In the genomic region with DNA sequence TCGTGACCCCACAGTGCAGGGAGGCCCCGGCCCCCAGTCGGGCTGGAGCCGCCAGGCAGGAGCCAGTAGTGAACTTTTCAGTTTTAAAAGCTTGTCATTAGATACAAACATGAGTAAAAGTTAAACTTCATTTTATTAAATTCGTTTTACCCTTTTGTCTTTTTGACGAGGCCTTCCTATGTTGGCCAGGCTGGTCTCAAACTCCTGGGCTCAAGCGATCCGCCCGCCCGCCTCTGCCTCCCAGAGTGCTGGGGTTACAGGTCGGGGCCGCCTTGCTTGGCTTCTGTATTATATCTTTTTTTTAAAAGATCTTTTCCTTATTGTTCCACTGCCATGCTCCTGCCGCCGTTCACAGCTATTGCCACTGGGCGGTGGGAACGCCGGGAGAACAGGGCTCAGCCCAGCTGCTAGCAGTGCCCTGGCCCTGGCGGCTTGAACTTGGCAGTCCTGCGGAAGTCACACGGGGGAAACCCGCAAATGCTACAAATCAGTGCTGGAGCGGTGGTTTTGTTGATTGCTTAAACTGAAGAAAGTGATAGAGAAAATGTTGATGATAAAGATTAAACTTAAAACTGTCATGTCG, we compare ENCODE assay signal across 8 cellular contexts. TPM values are rescaled to one million over a fixed set of nuclear protein-coding genes. Genes with fewer than 3 reads are reported as not detected.
A peak's percentile ranks its signal among the peaks of the same experiment; 100 is the strongest.
DNase-seq lines count a peak whose midpoint lies in the region; ATAC-seq, FAIRE-seq and TF ChIP-seq lines count a peak whose summit lies in the region.

No MANE protein-coding gene starts in this region.

- peak overlapping the region; percentile 55 for H4K5ac ChIP-seq in H1 (ENCODE audit: insufficient read length, low read depth, low read length)

- H2BK20ac ChIP-seq in H1 (ENCODE audit: low read length), result no peak overlapping the region

- H3K4ac ChIP-seq in H1 (replicated peaks; ENCODE audit: insufficient read length, low read depth, low read length), result no peak overlapping the region
- peak overlapping the region; percentile 13 to 87 for H3K4ac ChIP-seq in mesenchymal stem cell (ENCODE audit: low read depth in 1 of 2, low read length in 2 of 2)

- H3K9me3 ChIP-seq in H1 (ENCODE audit: insufficient read depth in 2 of 2, low read depth in 1 of 2, low read length in 1 of 2) (no peaks in the 10 kb centered on the region), mesenchymal stem cell (ENCODE audit: control insufficient read depth, low read length) (no peaks in the 10 kb centered on the region)

- H4K91ac ChIP-seq in H1 (replicated peaks; ENCODE audit: insufficient read length, low read length) (no peak overlapping the region), mesenchymal stem cell (ENCODE audit: low read length) (no peak overlapping the region)

- peak overlapping the region; percentile 30 for H3K56ac ChIP-seq in H1 (replicated peaks; ENCODE audit: insufficient read length, low read depth, low read length)

- H3K4me2 ChIP-seq in H1 (ENCODE audit: insufficient read depth in 1 of 2, low read depth in 2 of 2, low read length in 2 of 2) (peak overlapping the region; percentile 40 to 71), mesenchymal stem cell (ENCODE audit: low read length, poor library complexity, severe bottlenecking) (peak overlapping the region; percentile 97)

- H3K27me3 ChIP-seq in H1 (replicated peaks in 1 of 4; ENCODE audit: control insufficient read depth in 3 of 4, extremely low read depth in 1 of 4, insufficient read depth in 3 of 4, low read length in 3 of 4) (peaks cover 0 to 3% (median 0%) of the 10 kb centered on the region in 4 experiments; a peak in 1 of 7 replicates), mesenchymal stem cell (ENCODE audit: control insufficient read depth in 1 of 2, insufficient read depth in 1 of 2, low read length in 2 of 2) (no peaks in the 10 kb centered on the region)

- TF ChIP-seq EP300 in H1 (IDR thresholded peaks at IDR 0.05; ENCODE audit: borderline replicate concordance in 1 of 2, low read depth in 2 of 2, low read length in 2 of 2), result no peak

- H3K14ac ChIP-seq in H1 (ENCODE audit: insufficient read length), result no peak overlapping the region
- no peak overlapping the region for H3K14ac ChIP-seq in mesenchymal stem cell (ENCODE audit: low read length in 2 of 2)

- peak; percentile 47 to 53 for TF ChIP-seq RAD21 in H1 (IDR thresholded peaks at IDR 0.05 in 1 of 2, conservative IDR thresholded peaks at IDR 0.05 in 1 of 2; ENCODE audit: low read depth in 2 of 2, low read length in 2 of 2)

- H3K27ac ChIP-seq in H1 (ENCODE audit: low read depth, low read length) (peak overlapping the region; percentile 99; the same call in 1 of the 2 replicates), mesenchymal stem cell (ENCODE audit: low read length, poor library complexity, severe bottlenecking) (peak overlapping the region; percentile 3)

- peaks cover 22 to 36% of the 10 kb centered on the region in 2 experiments for H3K79me2 ChIP-seq in H1 (ENCODE audit: control insufficient read depth in 1 of 2, insufficient read depth in 2 of 2, low read length in 2 of 2)

- peak overlapping the region; percentile 89 to 98 (median 94) for H3K4me3 ChIP-seq in H1 (ENCODE audit: extremely low read depth in 1 of 4, insufficient read depth in 2 of 4, low read depth in 3 of 4, low read length in 4 of 4)
- peak overlapping the region; percentile 85 to 90 for H3K4me3 ChIP-seq in mesenchymal stem cell (ENCODE audit: insufficient read depth in 1 of 2, low read depth in 1 of 2, low read length in 2 of 2)

- H2AK5ac ChIP-seq in H1 (ENCODE audit: low read depth, low read length) (no peak overlapping the region), mesenchymal stem cell (ENCODE audit: low read length, severe bottlenecking) (no peak overlapping the region)

- peak; percentile 28 to 34 (median 30); a peak in 3 of 4 replicates for TF ChIP-seq CTCF in H1 (IDR thresholded peaks at IDR 0.05; ENCODE audit: control extremely low read depth in 1 of 3, insufficient read depth in 1 of 3, low read depth in 1 of 3, low read length in 3 of 3)

- POLR2A ChIA-PET in H1 (lab: Charles Lee; ENCODE audit: partially characterized antibody), result interaction anchor here (0.5 to 1.9 kb wide), 11 partner anchors 10 to 459 kb away, joined by 3 to 6 read pairs (median 3); partner anchors contain the start of gene RNF4

- H3K23ac ChIP-seq in H1 (ENCODE audit: insufficient read length) (no peak overlapping the region), mesenchymal stem cell (ENCODE audit: low read length in 2 of 2) (no peak overlapping the region)

- H3K9ac ChIP-seq in H1 (replicated peaks in 1 of 4; ENCODE audit: extremely low read depth in 1 of 4, low read depth in 3 of 4, low read length in 3 of 4), result peak overlapping the region in 3 of 4 experiments; percentile 39 to 99 (median 96); a peak in 4 of 7 replicates
- H3K9ac ChIP-seq in mesenchymal stem cell (ENCODE audit: low read length), result peak overlapping the region; percentile 92

- DNase-seq in DMS 273 treated with DMSO at 0.1 percent for 48 hours (lab: John Stamatoyannopoulos, UW) (peak; percentile 1), NCI-H510A treated with DMSO at 0.1 percent for 48 hours (lab: John Stamatoyannopoulos, UW) (peak; percentile 22), H1 (ENCODE audit: low read depth in 1 of 2, low spot score in 2 of 2) (peak in 1 of 2 experiments; percentile 66), mesenchymal stem cell (peak; percentile 85)
- peak; percentile 79 for DNase-seq in activated CD8-positive, alpha-beta memory T cell treated with anti-CD3 and anti-CD28 coated beads for 24 hours
- peak; percentile 24 to 27 for DNase-seq in stimulated activated CD8-positive, alpha-beta memory T cell treated with anti-CD3 and anti-CD28 coated beads, Interleukin-2, amount 100 ng/mL, for 48 hours (ENCODE audit: low read depth in 2 of 2)

- no peak for FAIRE-seq in H1 (lab: Jason Lieb, UNC)

- CTCF ChIA-PET in H1 (lab: Charles Lee; ENCODE audit: partially characterized antibody), result interaction anchor here (0.7 to 2.4 kb wide), 5 partner anchors 14 to 90 kb away, joined by 3 to 9 read pairs (median 3); no protein-coding TSS in a partner anchor

- H2BK12ac ChIP-seq in H1 (ENCODE audit: low read depth, low read length), result no peak overlapping the region
- no peak overlapping the region for H2BK12ac ChIP-seq in mesenchymal stem cell (ENCODE audit: low read length in 2 of 2)

- 11% methylated on average over 23 of the region's 23 CpGs; no CpG with 5 or more reads in 1 of the 2 experiments for WGBS in H1 (ENCODE audit: extremely low coverage in 1 of 2, insufficient coverage in 1 of 2, insufficient read length in 1 of 2, insufficient replicate concordance in 2 of 2, low coverage in 1 of 2, low lambda C conversion rate in 2 of 2, missing lambda C conversion rate in 1 of 2), 2 experiments
- 7% methylated on average over 17 of the region's 23 CpGs for WGBS in mesenchymal stem cell

- H3K4me1 ChIP-seq in H1 (replicated peaks in 1 of 4; ENCODE audit: control insufficient read depth in 3 of 4, insufficient read depth in 4 of 4, low read length in 3 of 4) (peaks cover 0 to 3% (median 0%) of the 10 kb centered on the region in 4 experiments; a peak in 2 of 7 replicates), mesenchymal stem cell (ENCODE audit: control insufficient read depth, insufficient read depth, low read depth, low read length) (peaks cover 9% of the 10 kb centered on the region)

- H2BK5ac ChIP-seq in H1 (ENCODE audit: low read depth, low read length) (no peak overlapping the region), mesenchymal stem cell (ENCODE audit: low read depth, low read length, poor library complexity, severe bottlenecking) (no peak overlapping the region)

- no peak for TF ChIP-seq POLR2A in H1 (IDR thresholded peaks at IDR 0.05; ENCODE audit: control extremely low read depth in 1 of 2, low read depth in 2 of 2, low read length in 2 of 2)

- H2BK120ac ChIP-seq in H1 (replicated peaks; ENCODE audit: low read depth, low read length) (no peak overlapping the region), mesenchymal stem cell (ENCODE audit: low read depth, low read length) (no peak overlapping the region)

- peaks cover 10 to 17% of the 10 kb centered on the region in 2 experiments for H4K20me1 ChIP-seq in H1 (replicated peaks in 1 of 2; ENCODE audit: control insufficient read depth in 1 of 2, insufficient read depth in 2 of 2, low read length in 2 of 2)

- H3K36me3 ChIP-seq in H1 (ENCODE audit: control insufficient read depth in 2 of 4, insufficient read depth in 4 of 4, low read length in 3 of 4) (peaks cover 0 to 5% (median under 1%) of the 10 kb centered on the region in 4 experiments; a peak in 2 of 8 replicates), mesenchymal stem cell (ENCODE audit: control insufficient read depth in 1 of 2, insufficient read depth in 2 of 2, low read depth in 1 of 2, low read length in 2 of 2) (peaks cover 2 to 13% of the 10 kb centered on the region in 2 experiments)

- H3K18ac ChIP-seq in H1 (ENCODE audit: extremely low read depth, low read length), result 0 out of 2 replicates have a peak overlapping the region, but pooled peaks have one; percentile 4
- H3K18ac ChIP-seq in mesenchymal stem cell (ENCODE audit: low read depth in 1 of 2, low read length in 2 of 2), result peak overlapping the region; percentile 89 to 99

- no peak overlapping the region for H2AFZ ChIP-seq in H1 (ENCODE audit: low read length)
- H2AFZ ChIP-seq in mesenchymal stem cell (ENCODE audit: low read depth, low read length), result peak overlapping the region; percentile 100

- H4K8ac ChIP-seq in H1 (ENCODE audit: extremely low read depth, insufficient read depth, low read length) (peak overlapping the region; percentile 100; the same call in 1 of the 2 replicates), mesenchymal stem cell (ENCODE audit: low read length) (peak overlapping the region; percentile 83)

- peak; percentile 15 for ATAC-seq in HG02571 (IDR thresholded peaks at IDR 0.05; ENCODE audit: unreplicated experiment)
- ATAC-seq in HG03520 (IDR thresholded peaks at IDR 0.05; ENCODE audit: unreplicated experiment), result no peak

- no peaks in the 10 kb centered on the region; the same call in 1 of the 2 replicates for H3K23me2 ChIP-seq in H1 (ENCODE audit: low read depth, low read length)

- H2BK15ac ChIP-seq in H1 (ENCODE audit: low read length) (no peak overlapping the region), mesenchymal stem cell (ENCODE audit: low read depth, poor library complexity, severe bottlenecking) (no peak overlapping the region)

- H3K79me1 ChIP-seq in H1 (ENCODE audit: low read depth, low read length) (peaks cover 14% of the 10 kb centered on the region), mesenchymal stem cell (replicated peaks; ENCODE audit: low read length, poor library complexity, severe bottlenecking) (peaks cover 8% of the 10 kb centered on the region)

RNA-seq across cellular contexts. Expression of gene NELFA, which starts 1.0 kb away (rescaled TPM):
- 57.5 and 61.4 TPM in 2 replicates for total RNA-seq in H1 (2021; fragmentation: NEBNext Ultra II Directional; extraction: Animal tissue kit (Norgen Biotek cat#: 25700))
- 41.8 and 61.5 TPM in 2 replicates for polyA plus RNA-seq in H1 (2011; rRNA removed)
- 32.4 TPM for polyA plus RNA-seq in H1 (2011; cell fraction: cytosol; rRNA removed)
- 61.6 TPM for polyA plus RNA-seq in H1 (2011; cell fraction: nucleus; rRNA removed)
- polyA plus RNA-seq in H1 (2012, experiment 1 of 2), result 37.7 to 59.0 TPM (median 56.1 TPM) in 4 replicates
- polyA plus RNA-seq in H1 (2012, experiment 2 of 2), result 51.4 TPM
- polyA plus RNA-seq in H1 (2013, experiment 1 of 2), result 41.7 TPM
- 37.8 TPM for polyA plus RNA-seq in H1 (2013, experiment 2 of 2)
- 11.5 and 14.7 TPM in 2 replicates for polyA minus RNA-seq in H1 (2011; rRNA and poly(A)+ RNA removed)
- 34.5 TPM for polyA minus RNA-seq in H1 (2011; cell fraction: cytosol; rRNA and poly(A)+ RNA removed)
- 50.5 TPM for polyA minus RNA-seq in H1 (2011; cell fraction: nucleus; rRNA and poly(A)+ RNA removed)
- polyA plus RNA-seq in mesenchymal stem cell (2013, experiment 1 of 2), result 14.9 TPM
- polyA plus RNA-seq in mesenchymal stem cell (2013, experiment 2 of 2), result 15.1 TPM

RNA-seq across cellular contexts. Expression of gene NAT8L, which starts 49.4 kb away (rescaled TPM):
- total RNA-seq in H1 (2021; fragmentation: NEBNext Ultra II Directional; extraction: Animal tissue kit (Norgen Biotek cat#: 25700)), result 10.8 and 11.5 TPM in 2 replicates
- 10.8 and 13.3 TPM in 2 replicates for polyA plus RNA-seq in H1 (2011; rRNA removed)
- 10.6 TPM for polyA plus RNA-seq in H1 (2011; cell fraction: cytosol; rRNA removed)
- polyA plus RNA-seq in H1 (2011; cell fraction: nucleus; rRNA removed), result 22.6 TPM
- 10.1 to 16.0 TPM (median 14.1 TPM) in 4 replicates for polyA plus RNA-seq in H1 (2012, experiment 1 of 2)
- 9.8 TPM for polyA plus RNA-seq in H1 (2012, experiment 2 of 2)
- 4.8 TPM for polyA plus RNA-seq in H1 (2013, experiment 1 of 2)
- 5.0 TPM for polyA plus RNA-seq in H1 (2013, experiment 2 of 2)
- polyA minus RNA-seq in H1 (2011; rRNA and poly(A)+ RNA removed), result 28.5 and 40.4 TPM in 2 replicates
- 7.3 TPM for polyA minus RNA-seq in H1 (2011; cell fraction: cytosol; rRNA and poly(A)+ RNA removed)
- 7.3 TPM for polyA minus RNA-seq in H1 (2011; cell fraction: nucleus; rRNA and poly(A)+ RNA removed)
- 0.14 TPM for polyA plus RNA-seq in mesenchymal stem cell (2013, experiment 1 of 2)
- polyA plus RNA-seq in mesenchymal stem cell (2013, experiment 2 of 2), result 0.12 TPM
